In genomic region chr7:111982133-111982532, GRCh38 we compare ENCODE assay signal across 28 cellular contexts.
DNase-seq lines count a peak whose midpoint lies in the region; FAIRE-seq and TF ChIP-seq lines count a peak whose summit lies in the region.
"Had no signal": no experiment of that assay in that cellular context is flagged by ENCODE, and none has a peak within 500 bp of the region (broad histone marks: within the 10 kb centered on the region; RNA-seq: fewer than 3 reads in every experiment).

No MANE protein-coding gene starts in this region.

- DNase-seq in T47D (ENCODE audit: low read depth in 1 of 2, low spot score in 1 of 2) (peak; percentile 18 to 34), breast epithelium (ENCODE audit: low spot score in 2 of 2) (no peak), RCC 7860 (ENCODE audit: low spot score) (peak; percentile 17), astrocyte of the hippocampus (ENCODE audit: low read depth, low spot score) (peak; percentile 56), renal cortical epithelial cell (ENCODE audit: low read depth) (peak; percentile 11), CD14-positive monocyte (ENCODE audit: low spot score) (no peak), GDM1 (lab: John Stamatoyannopoulos, UW) (no peak)
- DNase-seq in activated CD4-positive, alpha-beta T cell treated with anti-CD3 and anti-CD28 coated beads for 48 hours, result no peak
- DNase-seq: 8988T; ACHN; BE2C; CD4-positive, CD25-positive, alpha-beta regulatory T cell; DMS53; MG63; NCI-H1092; NCI-H1417 treated with DMSO at 0.1 percent for 48 hours; NCI-H1694 treated with DMSO at 0.1 percent for 48 hours; NCI-H2081; NCI-H2227 treated with DMSO at 0.1 percent for 48 hours; NCI-H510A; NCI-H69; SJCRH30; T-cell had no signal

- no peak for TF ChIP-seq CTCF in breast epithelium (IDR thresholded peaks at IDR 0.05)
- no peak for TF ChIP-seq CTCF in CD14-positive monocyte (IDR thresholded peaks at IDR 0.05)

- no peaks in the 10 kb centered on the region for H3K9me3 ChIP-seq in breast epithelium
- H3K9me3 ChIP-seq: BE2C, MG63, SJCRH30 had no signal

- no peaks in the 10 kb centered on the region for H3K27me3 ChIP-seq in breast epithelium
- H3K27me3 ChIP-seq: BE2C, MG63, SJCRH30 had no signal

- in situ Hi-C loops in T47D (cut with HindIII; ENCODE audit: low pct_unique_long_range_greater_than_20kb, low sequenced_read_pairs), result no loop called here

- peaks cover 15% of the 10 kb centered on the region for H3K4me1 Mint-ChIP-seq in CD14-positive monocyte
- H3K4me1 Mint-ChIP-seq: CD4-positive, CD25-positive, alpha-beta regulatory T cell; T-cell had no signal

- no peaks in the 10 kb centered on the region for H3K4me1 ChIP-seq in breast epithelium
- H3K4me1 ChIP-seq: SJCRH30 had no signal

- H3K4me3 Mint-ChIP-seq in CD14-positive monocyte, result no peak overlapping the region
- H3K4me3 Mint-ChIP-seq: CD4-positive, CD25-positive, alpha-beta regulatory T cell; T-cell had no signal

- H3K36me3 Mint-ChIP-seq in CD14-positive monocyte, result peaks cover 2 to 11% of the 10 kb centered on the region in 2 donors
- H3K36me3 Mint-ChIP-seq: CD4-positive, CD25-positive, alpha-beta regulatory T cell; T-cell had no signal

- no peaks in the 10 kb centered on the region for H3K36me3 ChIP-seq in breast epithelium
- H3K36me3 ChIP-seq: BE2C, MG63, SJCRH30 had no signal

- H3K9me3 Mint-ChIP-seq in CD14-positive monocyte, result peaks cover 0 to 2% (median 0%) of the 10 kb centered on the region in 7 donors
- H3K9me3 Mint-ChIP-seq: T-cell had no signal

- intact Hi-C loops in breast epithelium (cut with DNase I; ENCODE audit: low total_unique reads) (no loop called here), CD14-positive monocyte (cut with micrococcal nuclease) (loop anchor here (10.0 kb wide), 2 partner anchors 103 to 223 kb away; partner anchors contain the start of genes DOCK4 (in 1 of the 2) and ZNF277 (in 1 of the 2))

- no peak overlapping the region for H3K4me3 ChIP-seq in breast epithelium
- H3K4me3 ChIP-seq: K562, MG63, SJCRH30 had no signal

- TF ChIP-seq POLR2A in breast epithelium (IDR thresholded peaks at IDR 0.05), result no peak

- H3K27ac Mint-ChIP-seq in CD14-positive monocyte, result no peak overlapping the region
- H3K27ac Mint-ChIP-seq: CD4-positive, CD25-positive, alpha-beta regulatory T cell; T-cell had no signal

- FAIRE-seq in RCC 7860 (lab: Jason Lieb, UNC), result no peak
- FAIRE-seq: D721Med, GM12892, GM19239, HTR-8/SVneo, K562 had no signal

- H3K27ac ChIP-seq in breast epithelium, result no peak overlapping the region
- H3K27ac ChIP-seq: SJCRH30 had no signal

- peaks cover 2 to 5% (median 3%) of the 10 kb centered on the region in 3 donors for H3K27me3 Mint-ChIP-seq in CD14-positive monocyte (ENCODE audit: low read depth in 3 of 3)
- H3K27me3 Mint-ChIP-seq: CD4-positive, CD25-positive, alpha-beta regulatory T cell; T-cell had no signal

Comparison
In these comparisons a context has a peak if more than half of its experiments do, and no peak if none do; other contexts are left out.
1. DNase-seq: peak in T47D (2 of 2), RCC 7860 (single experiment), astrocyte of the hippocampus (single experiment) and renal cortical epithelial cell (single experiment); none in breast epithelium (0 of 2), CD14-positive monocyte (single experiment), GDM1 (single experiment) and activated CD4-positive, alpha-beta T cell treated with anti-CD3 and anti-CD28 coated beads for 48 hours (single experiment).